In genomic region chr2:232551289-232551688, GRCh38 we compare ENCODE assay signal across 9 cellular contexts. TPM values are rescaled to one million over a fixed set of nuclear protein-coding genes. Genes with fewer than 3 reads are reported as not detected.
A peak's percentile ranks its signal among the peaks of the same experiment; 100 is the strongest.
DNase-seq lines count a peak whose midpoint lies in the region; ATAC-seq, FAIRE-seq and TF ChIP-seq lines count a peak whose summit lies in the region.
"Had no signal": no experiment of that assay in that cellular context is flagged by ENCODE, and none has a peak within 500 bp of the region (broad histone marks: within the 10 kb centered on the region; RNA-seq: fewer than 3 reads in every experiment).

No MANE protein-coding gene starts in this region.

- peaks cover 0 to under 1% of the 10 kb centered on the region in 2 donors for H3K36me3 ChIP-seq in kidney (ENCODE audit: control insufficient read depth in 1 of 2, insufficient read depth in 2 of 2, low read length in 2 of 2)
- no peaks in the 10 kb centered on the region for H3K36me3 ChIP-seq in testis (ENCODE audit: low read depth, missing control alignments)

- FAIRE-seq in kidney (lab: Jason Lieb, UNC), result no peak

- no peak for DNase-seq in activated CD4-positive, alpha-beta T cell treated with anti-CD3 and anti-CD28 coated beads for 36 hours
- no peak for DNase-seq in activated CD4-positive, alpha-beta T cell treated with anti-CD3 and anti-CD28 coated beads for 1 hour
- no peak for DNase-seq in activated naive CD4-positive, alpha-beta T cell treated with anti-CD3 and anti-CD28 coated beads, Interleukin-2, amount 50 U/mL, for 72 hours (ENCODE audit: low spot score in 2 of 2)
- no peak for DNase-seq in kidney
- DNase-seq in testis, result no peak
- no peak for DNase-seq in glomerular visceral epithelial cell (ENCODE audit: extremely low spot score)
- no peak for DNase-seq in DMS 273 treated with DMSO at 0.1 percent for 48 hours (lab: John Stamatoyannopoulos, UW)

- H3K27me3 Mint-ChIP-seq in activated CD4-positive, alpha-beta T cell treated with anti-CD3 and anti-CD28 coated beads for 36 hours, result no peaks in the 10 kb centered on the region

- H3K27ac Mint-ChIP-seq in activated CD4-positive, alpha-beta T cell treated with anti-CD3 and anti-CD28 coated beads for 36 hours, result peak overlapping the region; percentile 91
- peak overlapping the region; percentile 96 to 99 for H3K27ac Mint-ChIP-seq in activated naive CD4-positive, alpha-beta T cell treated with anti-CD3 and anti-CD28 coated beads, Interleukin-2, amount 50 U/mL, for 72 hours

- H3K4me3 ChIP-seq in kidney (ENCODE audit: low read length in 2 of 2) (peak overlapping the region; percentile 71 to 99), testis (peak overlapping the region; percentile 84 to 94)

- H3K36me3 Mint-ChIP-seq in activated CD4-positive, alpha-beta T cell treated with anti-CD3 and anti-CD28 coated beads for 36 hours (ENCODE audit: low read depth), result peaks cover 36% of the 10 kb centered on the region
- H3K36me3 Mint-ChIP-seq in activated naive CD4-positive, alpha-beta T cell treated with anti-CD3 and anti-CD28 coated beads, Interleukin-2, amount 50 U/mL, for 72 hours, result peaks cover 41 to 53% of the 10 kb centered on the region in 2 donors

- CTCF ChIA-PET in activated CD4-positive, alpha-beta T cell treated with anti-CD3 and anti-CD28 coated beads for 36 hours (lab: Charles Lee), result interaction anchor here (0.7 to 1.4 kb wide), 2 partner anchors 17 to 28 kb away, joined by 3 to 4 read pairs; no protein-coding TSS in a partner anchor

- no peak for TF ChIP-seq CTCF in kidney (IDR thresholded peaks at IDR 0.05; ENCODE audit: borderline replicate concordance, extremely low read depth, insufficient read depth)
- no peak for TF ChIP-seq CTCF in testis (IDR thresholded peaks at IDR 0.05)

- H3K4me1 Mint-ChIP-seq in activated CD4-positive, alpha-beta T cell treated with anti-CD3 and anti-CD28 coated beads for 36 hours, result peaks cover 72% of the 10 kb centered on the region

- intact Hi-C loops in activated CD4-positive, alpha-beta T cell treated with anti-CD3 and anti-CD28 coated beads for 36 hours (cut with DNase I, micrococcal nuclease), result loop anchor here (1.0 to 5.0 kb wide), 8 partner anchors 55 to 1036 kb away; partner anchors contain the start of genes ATG16L1 (in 1 of the 2), DGKD (in 1 of the 2) and GIGYF2 (in 1 of the 2)
- intact Hi-C loops in kidney (cut with DNase I), result no loop called here
- intact Hi-C loops in testis (cut with DNase I; ENCODE audit: low total_unique reads), result no loop called here

- H3K9ac ChIP-seq in kidney (ENCODE audit: low read length in 2 of 2), result peak overlapping the region; percentile 77 to 85

- H3K4me3 Mint-ChIP-seq in activated CD4-positive, alpha-beta T cell treated with anti-CD3 and anti-CD28 coated beads for 36 hours, result peak overlapping the region; percentile 98

- no peak for TF ChIP-seq POLR2A in testis (IDR thresholded peaks at IDR 0.05)

- no peak for ATAC-seq in activated CD4-positive, alpha-beta T cell treated with anti-CD3 and anti-CD28 coated beads for 36 hours
- no peak for ATAC-seq in activated naive CD4-positive, alpha-beta T cell treated with anti-CD3 and anti-CD28 coated beads, Interleukin-2, amount 50 U/mL, for 72 hours
- no peak for ATAC-seq in HG02840 (IDR thresholded peaks at IDR 0.05; ENCODE audit: low FRiP score, unreplicated experiment)

- H3K9me3 ChIP-seq in kidney (ENCODE audit: control insufficient read depth in 1 of 2, low read length in 2 of 2) (no peaks in the 10 kb centered on the region), testis (no peaks in the 10 kb centered on the region)

- H3K9me3 Mint-ChIP-seq in activated CD4-positive, alpha-beta T cell treated with anti-CD3 and anti-CD28 coated beads for 36 hours (ENCODE audit: low read depth), result peaks cover 3% of the 10 kb centered on the region
- peaks cover 4% of the 10 kb centered on the region in 2 donors for H3K9me3 Mint-ChIP-seq in activated naive CD4-positive, alpha-beta T cell treated with anti-CD3 and anti-CD28 coated beads, Interleukin-2, amount 50 U/mL, for 72 hours

- no peaks in the 10 kb centered on the region for H3K27me3 ChIP-seq in testis

- POLR2A ChIA-PET in activated CD4-positive, alpha-beta T cell treated with anti-CD3 and anti-CD28 coated beads for 36 hours (lab: Charles Lee), result interaction anchor here (0.6 to 1.4 kb wide), 2 partner anchors 529 to 861 kb away, joined by 3 read pairs; no protein-coding TSS in a partner anchor

- H3K4me1 ChIP-seq in kidney (ENCODE audit: control insufficient read depth in 1 of 2, insufficient read depth in 1 of 2, low read depth in 1 of 2, low read length in 2 of 2), result peaks cover 20 to 22% of the 10 kb centered on the region in 2 donors
- H3K4me1 ChIP-seq in testis, result peaks cover 9% of the 10 kb centered on the region

- H3K27ac ChIP-seq in kidney (ENCODE audit: low read depth in 2 of 2, low read length in 2 of 2) (peak overlapping the region; percentile 91 to 94), testis (peak overlapping the region; percentile 92 to 98)

- 21 to 23% methylated on average over 10 of the region's 10 CpGs for WGBS in testis, 2 donors

RNA-seq across cellular contexts. Expression of gene EIF4E2, which starts 0.8 kb away (rescaled TPM):
- total RNA-seq in activated CD4-positive, alpha-beta T cell treated with anti-CD3 and anti-CD28 coated beads for 36 hours, result 10 to 100 TPM; 57.0 to 68.0 TPM
- 10 to 100 TPM; 54.0 to 62.0 TPM for total RNA-seq in activated naive CD4-positive, alpha-beta T cell treated with anti-CD3 and anti-CD28 coated beads, Interleukin-2, amount 50 U/mL, for 72 hours
- 79.2 TPM for total RNA-seq in kidney
- polyA plus RNA-seq in kidney (ENCODE audit: insufficient read depth, low read depth, low replicate concordance), result 78.3 TPM
- total RNA-seq in testis, result 10 to 100 TPM; 56.3 to 67.5 TPM
- 93.5 TPM for polyA plus RNA-seq in testis (ENCODE audit: insufficient read depth, low read depth, low replicate concordance)

RNA-seq across cellular contexts. Expression of gene TIGD1, which starts 0.9 kb away (rescaled TPM):
- 1 to 10 TPM; 7.6 to 7.9 TPM for total RNA-seq in activated CD4-positive, alpha-beta T cell treated with anti-CD3 and anti-CD28 coated beads for 36 hours
- total RNA-seq in activated naive CD4-positive, alpha-beta T cell treated with anti-CD3 and anti-CD28 coated beads, Interleukin-2, amount 50 U/mL, for 72 hours, result 1 to 10 TPM; 6.8 to 7.3 TPM
- total RNA-seq in kidney, result 7.0 TPM
- polyA plus RNA-seq in kidney (ENCODE audit: insufficient read depth, low read depth, low replicate concordance), result 4.8 TPM
- total RNA-seq in testis, result 1 to 10 TPM; 9.2 to 9.4 TPM
- polyA plus RNA-seq in testis (ENCODE audit: insufficient read depth, low read depth, low replicate concordance), result 6.8 TPM

RNA-seq across cellular contexts. Expression of gene CHRNG, which starts 11.8 kb away (rescaled TPM):
- total RNA-seq in activated CD4-positive, alpha-beta T cell treated with anti-CD3 and anti-CD28 coated beads for 36 hours, result not detected
- not detected for total RNA-seq in activated naive CD4-positive, alpha-beta T cell treated with anti-CD3 and anti-CD28 coated beads, Interleukin-2, amount 50 U/mL, for 72 hours
- total RNA-seq in kidney, result not detected
- not detected for polyA plus RNA-seq in kidney (ENCODE audit: insufficient read depth, low read depth, low replicate concordance)
- total RNA-seq in testis, result not detected
- 0.26 TPM for polyA plus RNA-seq in testis (ENCODE audit: insufficient read depth, low read depth, low replicate concordance)
- total RNA-seq: SK-MEL-5 had no signal

RNA-seq across cellular contexts. Expression of gene CHRND, which starts 25.3 kb away (rescaled TPM):
- total RNA-seq in activated CD4-positive, alpha-beta T cell treated with anti-CD3 and anti-CD28 coated beads for 36 hours, result not detected
- not detected for total RNA-seq in activated naive CD4-positive, alpha-beta T cell treated with anti-CD3 and anti-CD28 coated beads, Interleukin-2, amount 50 U/mL, for 72 hours
- total RNA-seq in kidney (not detected), testis (under 1 TPM; 0.16 to 0.56 TPM)
- polyA plus RNA-seq in kidney (ENCODE audit: insufficient read depth, low read depth, low replicate concordance) (not detected), testis (ENCODE audit: insufficient read depth, low read depth, low replicate concordance) (0.63 TPM)

RNA-seq across cellular contexts. Expression of gene PRSS56, which starts 31.1 kb away (rescaled TPM):
- total RNA-seq in activated CD4-positive, alpha-beta T cell treated with anti-CD3 and anti-CD28 coated beads for 36 hours, result not detected
- total RNA-seq in activated naive CD4-positive, alpha-beta T cell treated with anti-CD3 and anti-CD28 coated beads, Interleukin-2, amount 50 U/mL, for 72 hours, result not detected
- not detected for total RNA-seq in kidney
- polyA plus RNA-seq in kidney (ENCODE audit: insufficient read depth, low read depth, low replicate concordance), result not detected
- 1 to 10 TPM in 1 of 2 donors, under 1 TPM in 1; 0.87 to 1.2 TPM for total RNA-seq in testis
- 0.86 TPM for polyA plus RNA-seq in testis (ENCODE audit: insufficient read depth, low read depth, low replicate concordance)
- total RNA-seq: SK-MEL-5 had no signal

Comparison
In these comparisons a context has a peak if more than half of its experiments do, and no peak if none do; other contexts are left out.
1. intact Hi-C loops: an anchor here in activated CD4-positive, alpha-beta T cell treated with anti-CD3 and anti-CD28 coated beads for 36 hours (1.0 to 5.0 kb wide); none called in kidney and testis.